Comparison of ENCODE assay signal across 7 cellular contexts in genomic region chr1:120449124-120449523, GRCh38. TPM values are rescaled to one million over a fixed set of nuclear protein-coding genes. Genes with fewer than 3 reads are reported as not detected.
A peak's percentile ranks its signal among the peaks of the same experiment; 100 is the strongest.
DNase-seq lines count a peak whose midpoint lies in the region; ATAC-seq and TF ChIP-seq lines count a peak whose summit lies in the region.
"Not testable (repeated sequence)": the region's sequence is repeated elsewhere in the genome, so short reads cannot be mapped to it uniquely, and the experiment has no call there.

No MANE protein-coding gene starts in this region.

- intact Hi-C loops in HCT116 (cut with micrococcal nuclease); PC-9 (cut with micrococcal nuclease; ENCODE audit: unreplicated experiment); activated CD4-positive, alpha-beta T cell treated with anti-CD3 and anti-CD28 coated beads, Interleukin-2, amount 10 ng/mL, durations not matched to agents 24 days and 14 days (cut with micrococcal nuclease); MCF 10A (cut with micrococcal nuclease); right lobe of liver (cut with DNase I): not testable (repeated sequence)

- ATAC-seq in HCT116, right lobe of liver: not testable (repeated sequence)

- CTCF ChIA-PET in HCT116 (lab: Charles Lee); PC-9 (lab: Charles Lee); MCF 10A (lab: Yijun Ruan, JAX): not testable (repeated sequence)

- H3F3A ChIP-seq in PC-9 (ENCODE audit: insufficient read depth, low read depth), result not testable (repeated sequence)

- not testable (repeated sequence) for H3K79me2 ChIP-seq in HCT116 (ENCODE audit: insufficient read depth, low read length); PC-9 (ENCODE audit: low read depth)

- H3K4me3 Mint-ChIP-seq in activated CD4-positive, alpha-beta T cell treated with anti-CD3 and anti-CD28 coated beads, Interleukin-2, amount 10 ng/mL, durations not matched to agents 24 days and 14 days; MCF 10A (ENCODE audit: unreplicated experiment); endodermal cell; progenitor cell of endocrine pancreas (ENCODE audit: low read depth): not testable (repeated sequence)

- not testable (repeated sequence) for H3K9ac ChIP-seq in HCT116 (ENCODE audit: low read length); endodermal cell (ENCODE audit: extremely low read depth, low read length, poor library complexity, severe bottlenecking)

- not testable (repeated sequence) for H3K9me2 ChIP-seq in HCT116 (ENCODE audit: insufficient read depth); PC-9 (ENCODE audit: insufficient read depth)

- peak overlapping the region; percentile 34 for H3K27ac Mint-ChIP-seq in activated CD4-positive, alpha-beta T cell treated with anti-CD3 and anti-CD28 coated beads, Interleukin-2, amount 10 ng/mL, durations not matched to agents 24 days and 14 days
- not testable (repeated sequence) for H3K27ac Mint-ChIP-seq in MCF 10A (ENCODE audit: low read depth, unreplicated experiment); endodermal cell; progenitor cell of endocrine pancreas

- TF ChIP-seq POLR2A in HCT116 (IDR thresholded peaks at IDR 0.05; ENCODE audit: borderline replicate concordance, extremely low read depth, insufficient read depth, insufficient read length); right lobe of liver (IDR thresholded peaks at IDR 0.05): not testable (repeated sequence)

- H3K9me3 Mint-ChIP-seq in activated CD4-positive, alpha-beta T cell treated with anti-CD3 and anti-CD28 coated beads, Interleukin-2, amount 10 ng/mL, durations not matched to agents 24 days and 14 days; MCF 10A (ENCODE audit: unreplicated experiment); endodermal cell; progenitor cell of endocrine pancreas (ENCODE audit: low read depth): not testable (repeated sequence)

- H3K27ac ChIP-seq in HCT116 (ENCODE audit: low read depth, low read length); PC-9; endodermal cell (ENCODE audit: low read depth, low read length); right lobe of liver: not testable (repeated sequence)

- H3K9me3 ChIP-seq in HCT116 (ENCODE audit: control insufficient read depth in 1 of 2, insufficient read depth in 1 of 2, low read depth in 1 of 2, low read length in 2 of 2); PC-9 (ENCODE audit: insufficient read depth, low read depth); endodermal cell (ENCODE audit: control insufficient read depth, low read length); right lobe of liver: not testable (repeated sequence)

- not testable (repeated sequence) for H3K4me3 ChIP-seq in HCT116 (replicated peaks in 1 of 2; ENCODE audit: low read depth in 1 of 2, low read length in 2 of 2); PC-9; endodermal cell (ENCODE audit: low read length); right lobe of liver

- not testable (repeated sequence) for H3K4me1 Mint-ChIP-seq in activated CD4-positive, alpha-beta T cell treated with anti-CD3 and anti-CD28 coated beads, Interleukin-2, amount 10 ng/mL, durations not matched to agents 24 days and 14 days; MCF 10A (ENCODE audit: insufficient read depth, unreplicated experiment); endodermal cell; progenitor cell of endocrine pancreas (ENCODE audit: low read depth)

- not testable (repeated sequence) for H3K36me3 Mint-ChIP-seq in activated CD4-positive, alpha-beta T cell treated with anti-CD3 and anti-CD28 coated beads, Interleukin-2, amount 10 ng/mL, durations not matched to agents 24 days and 14 days (ENCODE audit: low read depth); MCF 10A (ENCODE audit: insufficient read depth, unreplicated experiment); endodermal cell (ENCODE audit: low read depth); progenitor cell of endocrine pancreas (ENCODE audit: insufficient read depth)

- not testable (repeated sequence) for H3K36me3 ChIP-seq in HCT116 (ENCODE audit: control insufficient read depth in 1 of 2, insufficient read depth in 2 of 2, low read length in 2 of 2); PC-9 (ENCODE audit: low read depth); endodermal cell (ENCODE audit: control insufficient read depth, insufficient read depth, low read length); right lobe of liver

- not testable (repeated sequence) for H3K4me1 ChIP-seq in HCT116 (ENCODE audit: control insufficient read depth in 1 of 2, insufficient read depth in 2 of 2, low read length in 2 of 2); PC-9 (replicated peaks; ENCODE audit: insufficient read depth); endodermal cell (ENCODE audit: control insufficient read depth, insufficient read depth, low read length); right lobe of liver

- not testable (repeated sequence) for TF ChIP-seq CTCF in HCT116 (IDR thresholded peaks at IDR 0.05 in 2 of 3, conservative IDR thresholded peaks at IDR 0.05 in 1 of 3; ENCODE audit: borderline replicate concordance in 1 of 3, insufficient read depth in 1 of 3, low read depth in 2 of 3, low read length in 2 of 3)
- peak; percentile 36; the same call in 1 of the 2 replicates for TF ChIP-seq CTCF in PC-9 (conservative IDR thresholded peaks at IDR 0.05)
- peak; percentile 29 for TF ChIP-seq CTCF in MCF 10A (IDR thresholded peaks at IDR 0.05; ENCODE audit: unreplicated experiment)
- TF ChIP-seq CTCF in endodermal cell (conservative IDR thresholded peaks at IDR 0.05), result peak; percentile 47
- TF ChIP-seq CTCF in right lobe of liver (IDR thresholded peaks at IDR 0.05), result peak in 3 of 4 donors; percentile 8 to 21 (median 12)
- TF ChIP-seq CTCF in progenitor cell of endocrine pancreas (IDR thresholded peaks at IDR 0.05; ENCODE audit: unreplicated experiment), result peak; percentile 38

- TF ChIP-seq RAD21 in HCT116 (IDR thresholded peaks at IDR 0.05; ENCODE audit: low read depth), result 0 out of 2 replicates have a peak, but pooled peaks have one; percentile 16

- DNase-seq in HCT116 (ENCODE audit: low read depth, low spot score); PC-9; MCF 10A (ENCODE audit: unreplicated experiment); endodermal cell; right lobe of liver; progenitor cell of endocrine pancreas (ENCODE audit: low spot score, unreplicated experiment): not testable (repeated sequence)
- DNase-seq in activated CD4-positive, alpha-beta T cell treated with anti-CD3 and anti-CD28 coated beads, Interleukin-2, amount 10 ng/mL, durations not matched to agents 24 days and 14 days, result peak; percentile 59

- RAD21 ChIA-PET in HCT116 (lab: Charles Lee; ENCODE audit: low non-redundant PET in 1 of 2, low total read pairs in 2 of 2, uncharacterized antibody in 2 of 2, unreplicated experiment in 2 of 2), result not testable (repeated sequence)

- H3K27me3 ChIP-seq in HCT116 (ENCODE audit: insufficient read depth, low read length); PC-9 (ENCODE audit: insufficient read depth, low read depth); endodermal cell (ENCODE audit: control insufficient read depth, insufficient read depth, low read length, poor library complexity, severe bottlenecking); right lobe of liver: not testable (repeated sequence)

- not testable (repeated sequence) for H2AFZ ChIP-seq in HCT116 (ENCODE audit: low read depth, low read length, poor library complexity, severe bottlenecking); PC-9

- POLR2A ChIA-PET in HCT116 (lab: Charles Lee); PC-9 (lab: Charles Lee; ENCODE audit: unreplicated experiment); MCF 10A (lab: Yijun Ruan, JAX): not testable (repeated sequence)

- H3K4me2 ChIP-seq in HCT116 (ENCODE audit: low read length); PC-9: not testable (repeated sequence)

- no CpG with 5 or more reads among the region's 5 CpGs for WGBS in endodermal cell (ENCODE audit: insufficient coverage in 1 of 2, insufficient read length in 1 of 2), 2 experiments
- WGBS in right lobe of liver (ENCODE audit: insufficient coverage, low coverage, low lambda C conversion rate, missing lambda C conversion rate), result no CpG with 5 or more reads among the region's 5 CpGs

- not testable (repeated sequence) for H3K27me3 Mint-ChIP-seq in activated CD4-positive, alpha-beta T cell treated with anti-CD3 and anti-CD28 coated beads, Interleukin-2, amount 10 ng/mL, durations not matched to agents 24 days and 14 days; MCF 10A (ENCODE audit: insufficient read depth, unreplicated experiment); endodermal cell (ENCODE audit: insufficient read depth); progenitor cell of endocrine pancreas

- BruUV-seq in HCT116 (replicated peaks; lab: Mats Ljungman, UMichigan); PC-9 (replicated peaks; lab: Mats Ljungman, UMichigan); MCF 10A (replicated peaks; lab: Mats Ljungman, UMichigan): not testable (repeated sequence)

- H4K20me1 ChIP-seq in HCT116 (ENCODE audit: insufficient read depth); PC-9 (ENCODE audit: insufficient read depth): not testable (repeated sequence)

RNA-seq across cellular contexts. Expression of gene NBPF8, which starts 34.3 kb away (rescaled TPM):
- total RNA-seq in HCT116 (2021; ENCODE audit: unreplicated experiment) (10.3 TPM), PC-9 (2021) (8.9 TPM in 2 replicates), MCF 10A (2022) (14.9 and 20.9 TPM in 2 replicates), endodermal cell (10 to 100 TPM; 15.8 to 21.5 TPM), right lobe of liver (10 to 100 TPM in 4 of 6 experiments, 1 to 10 TPM in 2; 6.0 to 21.0 (median 12.1) TPM), progenitor cell of endocrine pancreas (16.6 and 19.6 TPM in 2 replicates)
- polyA plus RNA-seq in HCT116 (2012), result 7.0 and 8.9 TPM in 2 replicates
- total RNA-seq in activated CD4-positive, alpha-beta T cell treated with anti-CD3 and anti-CD28 coated beads, Interleukin-2, amount 10 ng/mL, durations not matched to agents 24 days and 14 days, result 17.6 and 18.3 TPM in 2 replicates
- 8.4 TPM for polyA plus RNA-seq in endodermal cell (2013, experiment 1 of 2)
- 8.4 TPM for polyA plus RNA-seq in endodermal cell (2013, experiment 2 of 2)
